In the genomic region with DNA sequence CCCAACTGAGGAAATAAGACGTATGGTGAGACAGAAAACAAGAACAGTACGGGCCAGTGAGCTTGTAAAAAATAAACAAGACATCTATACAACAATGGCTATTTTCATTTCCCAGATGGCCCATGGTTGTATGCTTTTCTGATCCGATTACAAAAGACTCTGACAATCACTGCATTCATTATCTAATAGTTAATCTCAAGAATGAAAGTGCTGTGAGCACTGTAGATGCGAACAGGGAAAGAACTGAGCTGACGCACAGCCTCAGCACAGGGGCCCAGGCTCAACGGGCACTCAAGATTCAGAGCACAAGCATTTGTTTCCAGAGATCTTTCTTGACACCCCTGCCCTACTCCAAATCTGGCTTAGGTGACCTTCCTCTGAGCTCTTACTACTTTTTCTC, we compare ENCODE assay signal across 11 cellular contexts. TPM values are rescaled to one million over a fixed set of nuclear protein-coding genes. Genes with fewer than 3 reads are reported as not detected.
A peak's percentile ranks its signal among the peaks of the same experiment; 100 is the strongest.
DNase-seq lines count a peak whose midpoint lies in the region; ATAC-seq and TF ChIP-seq lines count a peak whose summit lies in the region.
"Had no signal": no experiment of that assay in that cellular context is flagged by ENCODE, and none has a peak within 500 bp of the region (broad histone marks: within the 10 kb centered on the region; RNA-seq: fewer than 3 reads in every experiment).

No MANE protein-coding gene starts in this region.

- no peak for ATAC-seq in WTC11
- no peak for ATAC-seq in GM18870 (IDR thresholded peaks at IDR 0.05; ENCODE audit: unreplicated experiment)

- peaks cover 21% of the 10 kb centered on the region for H3K4me1 Mint-ChIP-seq in WTC11

- POLR2A ChIA-PET in WTC11 (lab: Charles Lee) = no interaction called here

- no peaks in the 10 kb centered on the region for H3K9me3 ChIP-seq in HAP-1

- DNase-seq in HAP-1 (ENCODE audit: low spot score in 2 of 2) (peak; percentile 60 to 83), WTC11 (ENCODE audit: low spot score) (no peak), kidney glomerular epithelial cell (lab: John Stamatoyannopoulos, UW) (peak; percentile 46), substantia nigra (lab: John Stamatoyannopoulos, UW) (peak in 24 of 49 donors; percentile 9 to 79 (median 41)), DMS53 (lab: John Stamatoyannopoulos, UW) (no peak), SIG-M5 treated with dmso at 0.1 percent for 504 hours (lab: John Stamatoyannopoulos, UW; ENCODE audit: unreplicated experiment) (no peak)
- no peak for DNase-seq in stimulated activated CD4-positive, alpha-beta T cell treated with anti-CD3 and anti-CD28 coated beads, Interleukin-4, amount 100 ng/mL, for 4 hours
- DNase-seq: activated T-cell treated with anti-CD3 and anti-CD28 coated beads, Interleukin-2, amount 50 U/mL, for 48 hours had no signal

- peaks cover 4% of the 10 kb centered on the region; the same call in 1 of the 2 replicates for H3K36me3 Mint-ChIP-seq in WTC11

- in situ Hi-C loops in HAP-1 (cut with MboI; ENCODE audit: low sequenced_read_pairs) = no loop called here

- no peaks in the 10 kb centered on the region for H3K27me3 Mint-ChIP-seq in WTC11 (ENCODE audit: low read depth)

- H3K4me3 ChIP-seq in HAP-1 = no peak overlapping the region
- H3K4me3 ChIP-seq: SK-N-MC had no signal

- TF ChIP-seq CTCF in WTC11 (IDR thresholded peaks at IDR 0.05) = no peak

- no peak overlapping the region for H3K4me3 Mint-ChIP-seq in WTC11

- H3K27ac Mint-ChIP-seq in WTC11 = 0 out of 2 replicates have a peak overlapping the region, but pooled peaks have one; percentile 13

- H3K9me3 Mint-ChIP-seq in WTC11 = no peaks in the 10 kb centered on the region

- CTCF ChIA-PET in WTC11 (lab: Charles Lee) = interaction anchor here (3.9 kb wide), 1 partner anchor 144 kb away, joined by 17 read pairs; no protein-coding TSS in a partner anchor

- H3K27me3 ChIP-seq in HAP-1 (ENCODE audit: low read depth) = no peaks in the 10 kb centered on the region

- H3K36me3 ChIP-seq in HAP-1 (replicated peaks) = no peaks in the 10 kb centered on the region

- peak overlapping the region; percentile 96 for H3K27ac ChIP-seq in substantia nigra (ENCODE audit: low read depth, low read length, poor library complexity, severe bottlenecking)
- H3K27ac ChIP-seq: epithelial cell of prostate, SK-N-MC had no signal

- peaks cover 14% of the 10 kb centered on the region for H3K4me1 ChIP-seq in HAP-1

TF ChIP-seq in WTC11, 78 proteins besides CTCF, POLR2A, EP300 and RAD21:
- TF ChIP-seq MYBL2 (CRISPR knock-in tag; IDR thresholded peaks at IDR 0.05) (no peak), SMAD3 (CRISPR knock-in tag; IDR thresholded peaks at IDR 0.05; ENCODE audit: borderline replicate concordance) (no peak), ZNF423 (CRISPR knock-in tag; IDR thresholded peaks at IDR 0.05) (no peak), SP1 (CRISPR knock-in tag; conservative IDR thresholded peaks at IDR 0.05) (no peak), FOXP1 (CRISPR knock-in tag; IDR thresholded peaks at IDR 0.05; ENCODE audit: borderline replicate concordance) (no peak), CREB1 (CRISPR knock-in tag; IDR thresholded peaks at IDR 0.05) (no peak), RELA (CRISPR knock-in tag; IDR thresholded peaks at IDR 0.05; ENCODE audit: borderline replicate concordance) (no peak), ZNF138 (CRISPR knock-in tag; conservative IDR thresholded peaks at IDR 0.05) (no peak), NFE2L1 (CRISPR knock-in tag; IDR thresholded peaks at IDR 0.05) (no peak), NR3C1 (CRISPR knock-in tag; conservative IDR thresholded peaks at IDR 0.05; ENCODE audit: low read depth) (no peak), ZNF232 (CRISPR knock-in tag; IDR thresholded peaks at IDR 0.05) (no peak), TCF7 (CRISPR knock-in tag; IDR thresholded peaks at IDR 0.05; ENCODE audit: low read depth) (no peak), NFYB (CRISPR knock-in tag; conservative IDR thresholded peaks at IDR 0.05; ENCODE audit: low read depth) (no peak), NR1H2 (CRISPR knock-in tag; IDR thresholded peaks at IDR 0.05) (no peak)
- TF ChIP-seq, protein P1, sequence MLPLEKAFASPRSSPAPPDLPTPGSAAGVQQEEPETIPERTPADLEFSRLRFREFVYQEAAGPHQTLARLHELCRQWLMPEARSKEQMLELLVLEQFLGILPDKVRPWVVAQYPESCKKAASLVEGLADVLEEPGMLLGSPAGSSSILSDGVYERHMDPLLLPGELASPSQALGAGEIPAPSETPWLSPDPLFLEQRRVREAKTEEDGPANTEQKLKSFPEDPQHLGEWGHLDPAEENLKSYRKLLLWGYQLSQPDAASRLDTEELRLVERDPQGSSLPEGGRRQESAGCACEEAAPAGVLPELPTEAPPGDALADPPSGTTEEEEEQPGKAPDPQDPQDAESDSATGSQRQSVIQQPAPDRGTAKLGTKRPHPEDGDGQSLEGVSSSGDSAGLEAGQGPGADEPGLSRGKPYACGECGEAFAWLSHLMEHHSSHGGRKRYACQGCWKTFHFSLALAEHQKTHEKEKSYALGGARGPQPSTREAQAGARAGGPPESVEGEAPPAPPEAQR (CRISPR knock-in tag; IDR thresholded peaks at IDR 0.05) = no peak
- TF ChIP-seq, protein P2, sequence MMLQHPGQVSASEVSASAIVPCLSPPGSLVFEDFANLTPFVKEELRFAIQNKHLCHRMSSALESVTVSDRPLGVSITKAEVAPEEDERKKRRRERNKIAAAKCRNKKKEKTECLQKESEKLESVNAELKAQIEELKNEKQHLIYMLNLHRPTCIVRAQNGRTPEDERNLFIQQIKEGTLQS (CRISPR knock-in tag; conservative IDR thresholded peaks at IDR 0.05) = no peak
- TF ChIP-seq, protein P3, sequence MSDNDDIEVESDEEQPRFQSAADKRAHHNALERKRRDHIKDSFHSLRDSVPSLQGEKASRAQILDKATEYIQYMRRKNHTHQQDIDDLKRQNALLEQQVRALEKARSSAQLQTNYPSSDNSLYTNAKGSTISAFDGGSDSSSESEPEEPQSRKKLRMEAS (CRISPR knock-in tag; IDR thresholded peaks at IDR 0.05) = no peak
- TF ChIP-seq, protein P4, sequence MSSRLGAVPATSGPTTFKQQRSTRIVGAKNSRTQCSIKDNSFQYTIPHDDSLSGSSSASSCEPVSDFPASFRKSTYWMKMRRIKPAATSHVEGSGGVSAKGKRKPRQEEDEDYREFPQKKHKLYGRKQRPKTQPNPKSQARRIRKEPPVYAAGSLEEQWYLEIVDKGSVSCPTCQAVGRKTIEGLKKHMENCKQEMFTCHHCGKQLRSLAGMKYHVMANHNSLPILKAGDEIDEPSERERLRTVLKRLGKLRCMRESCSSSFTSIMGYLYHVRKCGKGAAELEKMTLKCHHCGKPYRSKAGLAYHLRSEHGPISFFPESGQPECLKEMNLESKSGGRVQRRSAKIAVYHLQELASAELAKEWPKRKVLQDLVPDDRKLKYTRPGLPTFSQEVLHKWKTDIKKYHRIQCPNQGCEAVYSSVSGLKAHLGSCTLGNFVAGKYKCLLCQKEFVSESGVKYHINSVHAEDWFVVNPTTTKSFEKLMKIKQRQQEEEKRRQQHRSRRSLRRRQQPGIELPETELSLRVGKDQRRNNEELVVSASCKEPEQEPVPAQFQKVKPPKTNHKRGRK (CRISPR knock-in tag; IDR thresholded peaks at IDR 0.05; ENCODE audit: borderline replicate concordance) = no peak

RNA-seq across cellular contexts. Expression of a gene that starts 6.9 kb away (rescaled TPM):
- total RNA-seq in WTC11 (2021) = 15.3 to 17.3 TPM (median 15.9 TPM) in 3 replicates

Comparison
In these comparisons a context has a peak if more than half of its experiments do, and no peak if none do; other contexts are left out.
1. DNase-seq: peak in HAP-1 (2 of 2) and kidney glomerular epithelial cell (single experiment); none in WTC11 (single experiment), DMS53 (single experiment), stimulated activated CD4-positive, alpha-beta T cell treated with anti-CD3 and anti-CD28 coated beads, Interleukin-4, amount 100 ng/mL, for 4 hours (0 of 2) and SIG-M5 treated with dmso at 0.1 percent for 504 hours (single experiment).